Comparison of ENCODE assay signal across 22 cellular contexts in the genomic region with DNA sequence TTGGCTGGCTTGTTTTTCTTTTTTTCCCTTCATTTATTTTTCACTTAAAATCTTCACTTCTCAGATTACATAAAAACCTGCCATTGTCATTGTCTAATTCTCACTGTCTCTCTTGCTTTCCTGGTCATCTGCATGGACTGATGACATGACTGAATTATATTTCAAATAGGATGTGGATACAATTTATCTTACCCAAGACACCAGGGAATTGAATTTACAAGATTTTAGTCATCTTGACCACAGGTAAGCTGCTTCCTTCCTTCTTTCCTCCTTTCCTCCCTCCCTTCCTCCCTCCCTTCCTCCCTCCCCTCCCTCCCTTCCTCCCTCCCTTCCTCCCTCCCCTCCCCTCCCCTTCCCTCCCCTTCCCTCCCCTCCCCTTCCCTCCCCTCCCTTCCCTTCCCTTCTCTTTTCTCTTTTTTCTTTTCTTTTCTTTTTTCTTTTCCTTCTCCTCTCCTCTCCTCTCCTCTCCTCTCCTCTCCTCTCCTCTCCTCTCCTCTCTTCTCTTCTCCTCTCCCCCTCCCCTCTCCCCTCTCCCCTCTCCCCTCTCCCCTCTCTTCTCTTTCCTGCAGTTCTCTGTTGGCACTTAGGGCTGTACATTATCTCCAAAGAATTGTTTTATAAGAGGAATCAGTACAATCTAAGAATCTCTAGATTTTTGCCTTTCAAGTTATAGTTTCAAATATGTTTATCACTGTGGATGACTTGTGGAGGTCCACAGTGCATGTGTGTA.
DNase-seq lines count a peak whose midpoint lies in the region; TF ChIP-seq lines count a peak whose summit lies in the region.
"Had no signal": no experiment of that assay in that cellular context is flagged by ENCODE, and none has a peak within 500 bp of the region (broad histone marks: within the 10 kb centered on the region; RNA-seq: fewer than 3 reads in every experiment).

No MANE protein-coding gene starts in this region.

- H3K79me2 ChIP-seq in H9 (ENCODE audit: insufficient read depth, low read length), result no peaks in the 10 kb centered on the region
- H3K79me2 ChIP-seq in Loucy (ENCODE audit: insufficient read depth, low read length), result no peaks in the 10 kb centered on the region

- H2AK5ac ChIP-seq in H9 (ENCODE audit: insufficient read length, low read length), result no peak overlapping the region

- 0 out of 2 replicates have a peak, but pooled peaks cover 5% of the 10 kb centered on the region for H3F3A ChIP-seq in Loucy (ENCODE audit: low read depth)

- no peak overlapping the region for H4K8ac ChIP-seq in H9 (replicated peaks; ENCODE audit: insufficient read length, low read depth, low read length)

- H2BK5ac ChIP-seq in H9 (ENCODE audit: insufficient read length, low read length), result no peak overlapping the region

- H2BK15ac ChIP-seq in H9 (ENCODE audit: low read depth, low read length), result no peak overlapping the region

- POLR2A ChIA-PET in A673 (lab: Charles Lee; ENCODE audit: low non-redundant PET), result interaction anchor here (0.6 kb wide), 1 partner anchor 14 kb away, joined by 26 read pairs; no protein-coding TSS in a partner anchor

- no peak overlapping the region for H3K23ac ChIP-seq in H9 (ENCODE audit: insufficient read length, low read depth, low read length)

- no peak for DNase-seq in H9
- DNase-seq in A673 (ENCODE audit: low spot score), result no peak
- DNase-seq in NK-92 (lab: John Stamatoyannopoulos, UW; ENCODE audit: unreplicated experiment), result no peak
- DNase-seq in cardiac septum (ENCODE audit: low spot score), result no peak
- DNase-seq: activated B cell treated with CpG ODN at 0.5 μM for 24 hours; activated effector memory CD4-positive, alpha-beta T cell treated with anti-CD3 and anti-CD28 coated beads, Interleukin-2, amount 50 U/mL, for 16 hours; activated naive CD8-positive, alpha-beta T cell treated with anti-CD3 and anti-CD28 coated beads for 36 hours; activated T-cell treated with anti-CD3 and anti-CD28 coated beads, Interleukin-2, amount 50 U/mL, for 24 hours; Caco-2; colonic mucosa; DMS53; effector memory CD8-positive, alpha-beta T cell; natural killer cell; NCI-H526 treated with DMSO at 0.1 percent for 48 hours; stimulated activated CD4-positive, alpha-beta T cell treated with anti-CD3 and anti-CD28 coated beads, Interleukin-15, amount 100 ng/mL, for 24 hours; stimulated activated CD4-positive, alpha-beta T cell treated with anti-CD3 and anti-CD28 coated beads, Interleukin-4, amount 100 ng/mL, for 4 hours; tibial artery had no signal

- no peaks in the 10 kb centered on the region for H3K79me1 ChIP-seq in H9 (ENCODE audit: insufficient read depth, low read depth, low read length, poor library complexity, severe bottlenecking)

- H3K9me3 ChIP-seq in H9 (ENCODE audit: control insufficient read depth, low read depth, low read length) (no peaks in the 10 kb centered on the region), Loucy (ENCODE audit: insufficient read depth, low read depth, low read length) (peaks cover 8% of the 10 kb centered on the region; the same call in 1 of the 2 replicates), muscle layer of duodenum (ENCODE audit: control insufficient read depth in 1 of 2, low read length in 2 of 2) (no peaks in the 10 kb centered on the region), A673 (ENCODE audit: low read depth, low read length, poor library complexity, severe bottlenecking) (no peaks in the 10 kb centered on the region)
- H3K9me3 ChIP-seq: Caco-2, colonic mucosa, SJSA1 had no signal

- H3K27me3 ChIP-seq in H9 (ENCODE audit: insufficient read depth, low read length) (no peaks in the 10 kb centered on the region), Loucy (ENCODE audit: insufficient read depth, low read length, poor library complexity, severe bottlenecking) (no peaks in the 10 kb centered on the region), muscle layer of duodenum (ENCODE audit: low read depth, low read length) (no peaks in the 10 kb centered on the region), A673 (replicated peaks; ENCODE audit: insufficient read depth, low read depth, low read length, poor library complexity) (no peaks in the 10 kb centered on the region)
- H3K27me3 ChIP-seq: cardiac muscle cell, colonic mucosa, SJSA1, tibial artery had no signal

- H4K20me1 ChIP-seq in H9 (ENCODE audit: control insufficient read depth, insufficient read depth, insufficient read length) (no peaks in the 10 kb centered on the region), Loucy (ENCODE audit: insufficient read depth, low read length, poor library complexity, severe bottlenecking) (no peaks in the 10 kb centered on the region)

- H3K36me3 ChIP-seq in Loucy (ENCODE audit: insufficient read depth, low read length), result no peaks in the 10 kb centered on the region
- H3K36me3 ChIP-seq in muscle layer of duodenum (ENCODE audit: control insufficient read depth in 1 of 2, insufficient read depth in 2 of 2, low read length in 2 of 2), result no peaks in the 10 kb centered on the region
- no peaks in the 10 kb centered on the region for H3K36me3 ChIP-seq in A673 (ENCODE audit: insufficient read depth, low read length, poor library complexity, severe bottlenecking)
- H3K36me3 ChIP-seq: cardiac muscle cell, colonic mucosa, SJSA1 had no signal

- H2BK20ac ChIP-seq in H9 (ENCODE audit: low read depth, low read length, poor library complexity, severe bottlenecking), result no peak overlapping the region

- H3K27ac Mint-ChIP-seq in H9, result peak overlapping the region in 2 of 3 experiments; percentile 64 to 82; a peak in 4 of 7 replicates
- H3K27ac Mint-ChIP-seq in dendritic cell treated with granulocyte-macrophage colony-stimulating factor and Interleukin-4, amounts not matched to agents 40 ng/mL and 50 ng/mL, for 4 days, result peak overlapping the region; percentile 58
- H3K27ac Mint-ChIP-seq: activated B cell treated with CpG ODN at 0.5 μM for 24 hours; activated naive CD8-positive, alpha-beta T cell treated with anti-CD3 and anti-CD28 coated beads for 36 hours; activated T-cell treated with anti-CD3 and anti-CD28 coated beads, Interleukin-2, amount 50 U/mL, for 24 hours; effector memory CD8-positive, alpha-beta T cell; natural killer cell had no signal

- no peak overlapping the region for H4K91ac ChIP-seq in H9 (ENCODE audit: insufficient read length, low read depth, low read length)

- no peak overlapping the region for H3T11ph ChIP-seq in H9 (ENCODE audit: low read length)

- H3K9me3 Mint-ChIP-seq in H9, result peaks cover 7 to 10% of the 10 kb centered on the region in 2 experiments
- peaks cover 14% of the 10 kb centered on the region for H3K9me3 Mint-ChIP-seq in dendritic cell treated with granulocyte-macrophage colony-stimulating factor and Interleukin-4, amounts not matched to agents 40 ng/mL and 50 ng/mL, for 4 days
- H3K9me3 Mint-ChIP-seq: effector memory CD8-positive, alpha-beta T cell; natural killer cell had no signal

- H3K27ac ChIP-seq in H9 (ENCODE audit: insufficient read length, low read depth, low read length) (no peak overlapping the region), muscle layer of duodenum (ENCODE audit: low read length) (peak overlapping the region; percentile 5), A673 (ENCODE audit: low read depth, low read length, poor library complexity, severe bottlenecking) (no peak overlapping the region)
- H3K27ac ChIP-seq: cardiac muscle cell, colonic mucosa, SJSA1, tibial artery had no signal

- H3K4me2 ChIP-seq in H9 (ENCODE audit: insufficient read depth, insufficient read length, low read length) (peak overlapping the region; percentile 11), Loucy (ENCODE audit: low read depth, low read length, poor library complexity, severe bottlenecking) (peak overlapping the region; percentile 29)

- H3K4ac ChIP-seq in H9 (ENCODE audit: low read depth, low read length), result no peak overlapping the region

- H3K9me2 ChIP-seq in Loucy (replicated peaks; ENCODE audit: low read depth, low read length), result no peaks in the 10 kb centered on the region

- H2AFZ ChIP-seq in H9 (ENCODE audit: low read length) (no peak overlapping the region), Loucy (ENCODE audit: low read length) (no peak overlapping the region)

- H3K56ac ChIP-seq in H9 (ENCODE audit: insufficient read length, low read depth, low read length), result no peak overlapping the region

- peak overlapping the region in 1 of 2 experiments; percentile 47; a peak in 2 of 5 replicates for H3K4me3 Mint-ChIP-seq in H9
- peak overlapping the region; percentile 79 for H3K4me3 Mint-ChIP-seq in dendritic cell treated with granulocyte-macrophage colony-stimulating factor and Interleukin-4, amounts not matched to agents 40 ng/mL and 50 ng/mL, for 4 days
- H3K4me3 Mint-ChIP-seq: activated B cell treated with CpG ODN at 0.5 μM for 24 hours; activated naive CD8-positive, alpha-beta T cell treated with anti-CD3 and anti-CD28 coated beads for 36 hours; activated T-cell treated with anti-CD3 and anti-CD28 coated beads, Interleukin-2, amount 50 U/mL, for 24 hours; effector memory CD8-positive, alpha-beta T cell; natural killer cell had no signal

- H3K4me1 Mint-ChIP-seq in H9, result peaks cover 32 to 34% of the 10 kb centered on the region in 2 experiments
- peaks cover 47% of the 10 kb centered on the region for H3K4me1 Mint-ChIP-seq in dendritic cell treated with granulocyte-macrophage colony-stimulating factor and Interleukin-4, amounts not matched to agents 40 ng/mL and 50 ng/mL, for 4 days (ENCODE audit: low read depth)

- H2BK120ac ChIP-seq in H9 (ENCODE audit: low read depth, low read length, poor library complexity, severe bottlenecking), result no peak overlapping the region

- H3K9ac ChIP-seq in H9 (ENCODE audit: extremely low read depth, insufficient read length, low read length) (no peak overlapping the region), Loucy (ENCODE audit: low read depth, low read length, poor library complexity, severe bottlenecking) (no peak overlapping the region)

- no peaks in the 10 kb centered on the region for H3K27me3 Mint-ChIP-seq in H9 (ENCODE audit: low read depth)
- H3K27me3 Mint-ChIP-seq in dendritic cell treated with granulocyte-macrophage colony-stimulating factor and Interleukin-4, amounts not matched to agents 40 ng/mL and 50 ng/mL, for 4 days, result no peaks in the 10 kb centered on the region
- H3K27me3 Mint-ChIP-seq: activated B cell treated with CpG ODN at 0.5 μM for 24 hours; activated naive CD8-positive, alpha-beta T cell treated with anti-CD3 and anti-CD28 coated beads for 36 hours; activated T-cell treated with anti-CD3 and anti-CD28 coated beads, Interleukin-2, amount 50 U/mL, for 24 hours; effector memory CD8-positive, alpha-beta T cell had no signal

- peaks cover 5% of the 10 kb centered on the region; the same call in 1 of the 2 replicates for H3K4me1 ChIP-seq in H9 (ENCODE audit: insufficient read depth, low read length)
- peaks cover 50% of the 10 kb centered on the region for H3K4me1 ChIP-seq in Loucy (ENCODE audit: insufficient read depth, low read length, poor library complexity, severe bottlenecking)
- H3K4me1 ChIP-seq in muscle layer of duodenum (ENCODE audit: control insufficient read depth in 1 of 2, insufficient read depth in 2 of 2, low read length in 2 of 2), result no peaks in the 10 kb centered on the region
- peaks cover 10% of the 10 kb centered on the region for H3K4me1 ChIP-seq in A673 (ENCODE audit: insufficient read depth, low read length, poor library complexity, severe bottlenecking)
- H3K4me1 ChIP-seq: colonic mucosa, SJSA1 had no signal

- TF ChIP-seq CTCF in H9 (conservative IDR thresholded peaks at IDR 0.05), result no peak
- TF ChIP-seq CTCF in Loucy (conservative IDR thresholded peaks at IDR 0.05; ENCODE audit: low read length), result no peak
- TF ChIP-seq CTCF in A673 (conservative IDR thresholded peaks at IDR 0.05; ENCODE audit: low read depth, low read length), result no peak

- H4K5ac ChIP-seq in H9 (ENCODE audit: insufficient read length, low read depth, low read length), result no peak overlapping the region

- no peaks in the 10 kb centered on the region for H3K23me2 ChIP-seq in H9 (ENCODE audit: insufficient read length, low read depth, low read length, poor library complexity, severe bottlenecking)

- CTCF ChIA-PET in A673 (lab: Charles Lee), result no interaction called here

- H3K4me3 ChIP-seq in Loucy (ENCODE audit: low read length, poor library complexity, severe bottlenecking), result no peak overlapping the region
- no peak overlapping the region for H3K4me3 ChIP-seq in muscle layer of duodenum (ENCODE audit: low read depth in 1 of 2, low read length in 2 of 2)
- H3K4me3 ChIP-seq in A673 (ENCODE audit: low read depth, low read length, poor library complexity, severe bottlenecking), result no peak overlapping the region
- H3K4me3 ChIP-seq: cardiac muscle cell, colonic mucosa, SJSA1 had no signal

- H3K14ac ChIP-seq in H9 (ENCODE audit: insufficient read depth, low read length), result no peak overlapping the region

- intact Hi-C loops in dendritic cell treated with granulocyte-macrophage colony-stimulating factor and Interleukin-4, amounts not matched to agents 40 ng/mL and 50 ng/mL, for 4 days (cut with micrococcal nuclease), result no loop called here
- intact Hi-C loops in A673 (cut with micrococcal nuclease; ENCODE audit: unreplicated experiment), result no loop called here
- intact Hi-C loops in cardiac septum (cut with DNase I), result no loop called here

- H2BK12ac ChIP-seq in H9 (ENCODE audit: insufficient read length, low read depth, low read length), result no peak overlapping the region

- no peak overlapping the region for H3K18ac ChIP-seq in H9 (ENCODE audit: insufficient read length, low read depth, low read length)

- no TSS peak for BruUV-seq in A673 (replicated peaks; lab: Mats Ljungman, UMichigan)

- peaks cover 8 to 19% (median 12%) of the 10 kb centered on the region in 3 experiments for H3K36me3 Mint-ChIP-seq in H9 (ENCODE audit: insufficient read depth in 1 of 3, low read depth in 3 of 3)
- H3K36me3 Mint-ChIP-seq in dendritic cell treated with granulocyte-macrophage colony-stimulating factor and Interleukin-4, amounts not matched to agents 40 ng/mL and 50 ng/mL, for 4 days (ENCODE audit: low read depth), result peaks cover 64% of the 10 kb centered on the region
- H3K36me3 Mint-ChIP-seq: natural killer cell had no signal
